In genomic region chr4:168461821-168462220, GRCh38 we compare ENCODE assay signal across 32 cellular contexts.
"Had no signal": no experiment of that assay in that cellular context is flagged by ENCODE, and none has a peak within 500 bp of the region (broad histone marks: within the 10 kb centered on the region; RNA-seq: fewer than 3 reads in every experiment).

No MANE protein-coding gene starts in this region.

- ATAC-seq: left cardiac atrium; left lobe of liver; left ventricle myocardium superior; lower lobe of right lung; natural killer cell; right lobe of liver; stimulated activated naive B cell treated with anti-CD40 and anti-IgM and Interleukin-4, amounts not matched to agents 10 μg/mL and 1 μg/mL and 100 μg/mL, for 72 hours; stimulated activated naive CD8-positive, alpha-beta T cell treated with anti-CD3 and anti-CD28 coated beads, Interleukin-15, Interleukin-2, amounts not matched to agents 100 U/mL and 50 U/mL, for 24 hours; upper lobe of right lung had no signal

- DNase-seq: kidney glomerular epithelial cell; left cardiac atrium; left ventricle myocardium superior; lower lobe of right lung; mammary epithelial cell; mesenchymal stem cell; naive B cell; natural killer cell; nephron progenitor cell; occipital lobe; ovary; right lobe of liver; stimulated activated CD4-positive, alpha-beta T cell treated with anti-CD3 and anti-CD28 coated beads, Interleukin-12 subunit alpha, Interleukin-12 subunit beta, amount 100 ng/mL, for 4 hours; stimulated activated CD4-positive, alpha-beta T cell treated with anti-CD3 and anti-CD28 coated beads, Interleukin-15, amount 100 ng/mL, for 24 hours; stimulated activated CD4-positive, alpha-beta T cell treated with anti-CD3 and anti-CD28 coated beads, Interleukin-2, amount 100 ng/mL, for 24 hours; stimulated activated CD4-positive, alpha-beta T cell treated with anti-CD3 and anti-CD28 coated beads, Interleukin-4, amount 100 ng/mL, for 1 hour; stimulated activated naive B cell treated with anti-CD40 and anti-IgM and Interleukin-4, amounts not matched to agents 10 μg/mL and 1 μg/mL and 100 μg/mL, for 72 hours; stimulated activated naive CD8-positive, alpha-beta T cell treated with anti-CD3 and anti-CD28 coated beads, Interleukin-15, Interleukin-2, amounts not matched to agents 100 U/mL and 50 U/mL, for 24 hours; stomach; tibial artery; trophoblast cell; upper lobe of right lung had no signal

- H3K4me1 ChIP-seq: lower lobe of right lung, neural progenitor cell, right atrium auricular region, right lobe of liver, stomach, suprapubic skin, tibial artery, upper lobe of right lung had no signal

- H3K4me2 ChIP-seq: hepatocyte, neural progenitor cell, smooth muscle cell had no signal

- H3K27ac ChIP-seq: hepatocyte, lower lobe of right lung, neural progenitor cell, neutrophil, ovary, right atrium auricular region, right lobe of liver, stomach, suprapubic skin, thoracic aorta, tibial artery, upper lobe of right lung had no signal

- H3K36me3 ChIP-seq: neural progenitor cell, ovary, right atrium auricular region, suprapubic skin, thoracic aorta had no signal

- H2AFZ ChIP-seq: hepatocyte, neural progenitor cell had no signal

- H3K9ac ChIP-seq: neural progenitor cell had no signal

- FAIRE-seq: keratinocyte, urothelium cell line had no signal

- H3K79me2 ChIP-seq: hepatocyte had no signal

- H3K9me3 ChIP-seq: lower lobe of right lung, neutrophil, ovary, right atrium auricular region, right lobe of liver, stomach, suprapubic skin, thoracic aorta, tibial artery, upper lobe of right lung had no signal

- H3K4me3 ChIP-seq: hepatocyte, lower lobe of right lung, neural progenitor cell, ovary, right atrium auricular region, right lobe of liver, smooth muscle cell, stomach, suprapubic skin, thoracic aorta, tibial artery, upper lobe of right lung had no signal

- H3K27me3 ChIP-seq: hepatocyte, neural progenitor cell, neutrophil, ovary, right atrium auricular region, right lobe of liver, stomach, suprapubic skin, tibial artery, upper lobe of right lung had no signal
